8 cellular contexts compared by ENCODE assay signal in genomic region chr19:45506991-45507863, GRCh38. TPM values are rescaled to one million over a fixed set of nuclear protein-coding genes. Genes with fewer than 3 reads are reported as not detected.
A peak's percentile ranks its signal among the peaks of the same experiment; 100 is the strongest.
DNase-seq lines count a peak whose midpoint lies in the region; ATAC-seq and TF ChIP-seq lines count a peak whose summit lies in the region.

VASP (plus strand) TSS chr19:45507479; CDS start chr19:45507772, 293 bp downstream.

- H3K4me3 Mint-ChIP-seq in immature natural killer cell, result peak within 1 kb of the TSS; percentile 97 to 100 (median 99)

- peaks cover 42 to 50% of the 10 kb centered on the region in 2 donors for H3K4me1 Mint-ChIP-seq in immature natural killer cell

- no peaks in the 10 kb centered on the region for H3K27me3 ChIP-seq in breast epithelium

- peak within 1 kb of the TSS; percentile 65 to 99 (median 97) for H3K4me3 ChIP-seq in breast epithelium

- H3K27ac Mint-ChIP-seq in immature natural killer cell, result peak within 1 kb of the TSS; percentile 91 to 98 (median 96)

- intact Hi-C loops in breast epithelium (cut with DNase I; ENCODE audit: low total_unique reads), result no loop called here

- no peak for TF ChIP-seq POLR2A in breast epithelium (IDR thresholded peaks at IDR 0.05)

- peaks cover 8 to 15% (median 11%) of the 10 kb centered on the region in 3 donors for H3K27me3 Mint-ChIP-seq in immature natural killer cell (ENCODE audit: low read depth in 3 of 3)

- H3K36me3 Mint-ChIP-seq in immature natural killer cell, result peaks cover 0 to 3% (median 0%) of the 10 kb centered on the region in 3 donors

- H3K36me3 ChIP-seq in breast epithelium, result no peaks in the 10 kb centered on the region

- TF ChIP-seq CTCF in VCaP (conservative IDR thresholded peaks at IDR 0.05), result no peak
- no peak for TF ChIP-seq CTCF in breast epithelium (IDR thresholded peaks at IDR 0.05)

- peak; percentile 83 for DNase-seq in NCI-H345 (lab: John Stamatoyannopoulos, UW)
- DNase-seq in NCI-H345 treated with DMSO at 0.1 percent for 48 hours (lab: John Stamatoyannopoulos, UW; ENCODE audit: unreplicated experiment), result no peak
- peak; percentile 85 for DNase-seq in NCI-H2196 (lab: John Stamatoyannopoulos, UW; ENCODE audit: unreplicated experiment)
- DNase-seq in breast epithelium (ENCODE audit: low spot score in 2 of 2), result peak; percentile 87 to 89
- peak; percentile 88 to 91 (median 90) for DNase-seq in immature natural killer cell
- peak; percentile 43 for DNase-seq in smooth muscle cell of the brain vasculature (ENCODE audit: low read depth, low spot score)

- H3K27ac ChIP-seq in VCaP (peak within 1 kb of the TSS; percentile 80), breast epithelium (peak within 1 kb of the TSS; percentile 94 to 95)

- no peaks in the 10 kb centered on the region for H3K9me3 Mint-ChIP-seq in immature natural killer cell

- peaks cover 0 to 4% of the 10 kb centered on the region in 2 donors for H3K4me1 ChIP-seq in breast epithelium

- peak; percentile 41 for ATAC-seq in HG02981 (IDR thresholded peaks at IDR 0.05; ENCODE audit: unreplicated experiment)

- H3K9me3 ChIP-seq in breast epithelium, result no peaks in the 10 kb centered on the region

RNA-seq across cellular contexts. Expression of gene VASP, which starts in this region (rescaled TPM):
- total RNA-seq in breast epithelium, result 10 to 100 TPM; 31.8 to 61.6 (median 52.2) TPM
- polyA plus RNA-seq in immature natural killer cell, result 100 to 1,000 TPM in 1 of 3 donors, 10 to 100 TPM in 2; 91.2 to 126 (median 93.4) TPM
